ENCODE assay signal across 16 cellular contexts in the genomic region with DNA sequence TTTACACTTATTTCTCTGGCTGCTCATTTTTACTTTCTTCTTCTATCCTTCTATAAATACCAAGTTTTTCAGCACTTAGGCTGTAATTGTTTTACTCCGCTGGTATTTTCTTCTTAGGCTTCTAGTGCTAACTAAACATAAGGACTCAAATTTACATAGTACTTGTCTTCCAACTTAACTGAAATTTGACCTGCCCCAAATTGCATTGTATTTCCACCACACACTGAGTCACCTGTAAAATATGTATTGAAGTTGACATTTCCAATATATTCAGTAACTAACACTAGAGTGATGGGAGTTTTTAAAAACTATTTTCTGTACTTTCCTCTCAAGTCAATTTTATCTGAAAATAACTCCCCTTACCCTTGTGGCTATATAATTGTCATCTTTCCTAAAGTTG.
"Had no signal": no experiment of that assay in that cellular context is flagged by ENCODE, and none has a peak within 500 bp of the region (broad histone marks: within the 10 kb centered on the region; RNA-seq: fewer than 3 reads in every experiment).

No MANE protein-coding gene starts in this region.

- ATAC-seq: activated CD4-positive, CD25-positive, alpha-beta regulatory T cell treated with anti-CD3 and anti-CD28 coated beads, Interleukin-2, amount 50 U/mL, for 24 hours; activated naive CD4-positive, alpha-beta T cell treated with anti-CD3 and anti-CD28 coated beads, Interleukin-2, amount 50 U/mL, for 72 hours; activated T-cell treated with anti-CD3 and anti-CD28 coated beads, Interleukin-2, amount 50 U/mL, for 4 hours; gastrocnemius medialis had no signal

- H3K9me3 ChIP-seq: colonic mucosa, gastrocnemius medialis, left ventricle myocardium inferior, ovary, sigmoid colon, suprapubic skin had no signal

- H3K27ac ChIP-seq: colonic mucosa, gastrocnemius medialis, left ventricle myocardium inferior, ovary, sigmoid colon, suprapubic skin had no signal

- DNase-seq: activated CD4-positive, alpha-beta memory T cell treated with anti-CD3 and anti-CD28 coated beads for 36 hours; activated effector memory CD4-positive, alpha-beta T cell treated with anti-CD3 and anti-CD28 coated beads, Interleukin-2, amount 50 U/mL, for 16 hours; activated T-cell treated with anti-CD3 and anti-CD28 coated beads, Interleukin-2, amount 50 U/mL, for 4 hours; amygdala; colonic mucosa; gastrocnemius medialis; left ventricle myocardium inferior; mesenchymal stem cell; nephron progenitor cell; ovary; sigmoid colon; stimulated activated CD4-positive, alpha-beta T cell treated with anti-CD3 and anti-CD28 coated beads, Interleukin-2, amount 100 ng/mL, for 24 hours; stimulated activated naive CD4-positive, alpha-beta T cell had no signal

- H3K4me1 ChIP-seq: colonic mucosa, gastrocnemius medialis, left ventricle myocardium inferior, sigmoid colon, suprapubic skin had no signal

- H3K27me3 ChIP-seq: colonic mucosa, gastrocnemius medialis, ovary, sigmoid colon, suprapubic skin had no signal

- H3K36me3 ChIP-seq: colonic mucosa, gastrocnemius medialis, left ventricle myocardium inferior, ovary, sigmoid colon, suprapubic skin had no signal

- H3K4me3 ChIP-seq: colonic mucosa, gastrocnemius medialis, left ventricle myocardium inferior, ovary, sigmoid colon, suprapubic skin had no signal
